ENCODE assay signal across 8 cellular contexts in the genomic region with DNA sequence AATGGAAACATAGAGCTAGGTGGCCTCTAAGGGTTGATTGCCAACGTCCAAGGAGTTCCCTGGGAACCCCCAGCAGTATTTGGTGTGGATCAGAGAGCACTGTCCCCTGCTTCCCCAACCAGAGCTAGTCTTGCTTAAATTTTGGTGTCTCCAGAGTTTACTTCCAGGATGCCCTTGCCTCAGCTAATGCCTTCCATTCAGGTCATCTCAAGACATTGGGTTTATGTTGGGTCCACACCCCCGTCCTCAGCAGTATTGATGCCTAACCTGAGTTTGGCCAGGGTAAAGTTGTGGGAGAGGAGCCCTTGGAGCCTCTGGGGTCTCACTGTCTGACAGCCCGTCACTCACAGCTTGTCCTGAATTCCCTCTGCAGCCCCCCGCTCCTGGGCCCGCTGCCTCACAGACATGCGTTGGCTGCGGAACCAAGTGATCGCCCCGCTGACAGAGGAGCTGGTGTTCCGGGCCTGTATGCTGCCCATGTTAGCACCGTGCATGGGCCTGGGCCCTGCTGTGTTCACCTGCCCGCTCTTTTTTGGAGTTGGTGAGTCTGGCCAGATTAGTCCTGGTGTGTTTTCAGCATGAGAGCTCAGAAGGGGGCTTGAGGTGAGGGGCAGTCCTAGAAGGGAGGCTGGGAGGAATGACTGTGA. TPM values are rescaled to one million over a fixed set of nuclear protein-coding genes. Genes with fewer than 3 reads are reported as not detected.
DNase-seq lines count a peak whose midpoint lies in the region; ATAC-seq and TF ChIP-seq lines count a peak whose summit lies in the region.

No MANE protein-coding gene starts in this region.

- H3K36me3 Mint-ChIP-seq in brain = peaks cover 24% of the 10 kb centered on the region

- no peaks in the 10 kb centered on the region for H3K9me3 ChIP-seq in mucosa of rectum (ENCODE audit: control insufficient read depth in 2 of 2, low read length in 2 of 2)

- peaks cover 9% of the 10 kb centered on the region for H3K27me3 Mint-ChIP-seq in brain

- TF ChIP-seq CTCF in AG09309 (IDR thresholded peaks at IDR 0.05; ENCODE audit: control insufficient read depth, insufficient read depth, low read depth, low read length, missing control alignments) = no peak
- no peak for TF ChIP-seq CTCF in brain (conservative IDR thresholded peaks at IDR 0.05)

- DNase-seq in AG09309 (ENCODE audit: low read depth) (no peak), HuH-7.5 (ENCODE audit: low spot score) (peak; percentile 61), NCI-H187 treated with DMSO at 0.1 percent for 48 hours (lab: John Stamatoyannopoulos, UW) (no peak)

- peaks cover 12 to 37% of the 10 kb centered on the region in 2 donors for H3K36me3 ChIP-seq in mucosa of rectum (ENCODE audit: control insufficient read depth in 2 of 2, insufficient read depth in 2 of 2, low read length in 2 of 2)

- H3K4me3 ChIP-seq in AG09309 (ENCODE audit: control insufficient read depth, low read depth, low read length) (peak overlapping the region; percentile 98), mucosa of rectum (ENCODE audit: low read length in 2 of 2) (peak overlapping the region; percentile 87 to 95)

- ATAC-seq in GM19467 (IDR thresholded peaks at IDR 0.05; ENCODE audit: unreplicated experiment) = no peak
- no peak for ATAC-seq in HG02840 (IDR thresholded peaks at IDR 0.05; ENCODE audit: low FRiP score, unreplicated experiment)
- no peak for ATAC-seq in GM19463 (IDR thresholded peaks at IDR 0.05; ENCODE audit: unreplicated experiment)

- H3K27ac Mint-ChIP-seq in brain = peak overlapping the region; percentile 78 to 98 (median 87)

- H3K4me1 ChIP-seq in mucosa of rectum (ENCODE audit: control insufficient read depth in 2 of 2, insufficient read depth in 2 of 2, low read length in 2 of 2) = peaks cover 22 to 24% of the 10 kb centered on the region in 2 donors

- no peak overlapping the region for H3K27ac ChIP-seq in mucosa of rectum (ENCODE audit: low read depth in 2 of 2, low read length in 2 of 2)

- H3K9me3 Mint-ChIP-seq in brain = no peaks in the 10 kb centered on the region

- H3K4me1 Mint-ChIP-seq in brain = peaks cover 32% of the 10 kb centered on the region

- peak overlapping the region; percentile 94 to 95 for H3K9ac ChIP-seq in mucosa of rectum (ENCODE audit: low read depth in 1 of 2, low read length in 2 of 2)

- no peaks in the 10 kb centered on the region for H3K27me3 ChIP-seq in mucosa of rectum (ENCODE audit: control insufficient read depth in 2 of 2, insufficient read depth in 2 of 2, low read length in 2 of 2)

- H3K4me3 Mint-ChIP-seq in brain = peak overlapping the region; percentile 89 to 96 (median 92)

RNA-seq across cellular contexts. Expression of a gene that starts 1.4 kb away (rescaled TPM):
- polyA plus RNA-seq in brain (ENCODE audit: insufficient read depth, low read depth, low replicate concordance) = 24.2 TPM

RNA-seq across cellular contexts. Expression of a gene that starts 12.2 kb away (rescaled TPM):
- 34.4 TPM for polyA plus RNA-seq in brain (ENCODE audit: insufficient read depth, low read depth, low replicate concordance)
